In genomic region chr4:175176710-175177109, GRCh38 we compare ENCODE assay signal across 1 cellular context.
TF ChIP-seq lines count a peak whose summit lies in the region.

No MANE protein-coding gene starts in this region.

TF ChIP-seq in HCT116, 20 proteins besides CTCF, POLR2A, EP300 and RAD21 (continued from another document):
- TF ChIP-seq SIN3A (IDR thresholded peaks at IDR 0.05; ENCODE audit: low read depth) (no peak), EZH2 (IDR thresholded peaks at IDR 0.05) (no peak)
TF ChIP-seq in HCT116: peak in this region for 0.
